23 cellular contexts compared by ENCODE assay signal in the genomic region with DNA sequence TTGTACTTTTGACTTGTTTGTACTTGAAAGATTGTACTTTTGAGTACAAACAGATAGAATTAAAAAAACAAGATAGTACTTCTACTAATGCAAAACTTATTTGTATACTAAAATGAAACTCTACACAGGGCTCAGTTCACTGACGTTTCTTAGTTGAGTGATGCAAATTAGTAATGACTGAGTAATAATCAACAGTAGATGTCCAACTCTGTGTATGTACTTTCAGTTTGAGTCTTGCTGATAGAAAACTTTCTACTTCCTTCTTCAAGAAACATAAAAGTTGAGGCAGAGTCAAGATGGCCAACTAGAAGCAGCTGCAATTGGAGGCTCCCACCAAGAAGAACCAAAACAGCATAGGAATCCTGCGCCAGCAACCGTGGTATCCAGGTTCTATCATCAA.
DNase-seq lines count a peak whose midpoint lies in the region; ATAC-seq and TF ChIP-seq lines count a peak whose summit lies in the region.
"Had no signal": no experiment of that assay in that cellular context is flagged by ENCODE, and none has a peak within 500 bp of the region (broad histone marks: within the 10 kb centered on the region; RNA-seq: fewer than 3 reads in every experiment).

No MANE protein-coding gene starts in this region.

- H2AFZ ChIP-seq in OCI-LY3 (ENCODE audit: low read depth, low read length): no peak overlapping the region; the same call in 1 of the 2 replicates
- H2AFZ ChIP-seq: GM23248 had no signal

- H3K9me3 ChIP-seq in OCI-LY3 (ENCODE audit: insufficient read depth, low read length): no peaks in the 10 kb centered on the region
- H3K9me3 ChIP-seq: thyroid gland had no signal

- in situ Hi-C loops in KBM-7 (cut with MboI; ENCODE audit: low pct_unique_long_range_greater_than_20kb, low sequenced_read_pairs): no loop called here

- no peak overlapping the region for H3K9ac ChIP-seq in OCI-LY3 (ENCODE audit: low read length)
- H3K9ac ChIP-seq: GM23248 had no signal

- H3K79me2 ChIP-seq in OCI-LY3 (ENCODE audit: low read length): no peaks in the 10 kb centered on the region

- no peaks in the 10 kb centered on the region for H3K36me3 ChIP-seq in OCI-LY3 (replicated peaks; ENCODE audit: low read depth, low read length)
- H3K36me3 ChIP-seq: thyroid gland had no signal

- H3K27ac ChIP-seq in OCI-LY3 (ENCODE audit: low read length): no peak overlapping the region
- H3K27ac ChIP-seq: GM23248, RWPE1, SK-N-MC, skin epidermis, thyroid gland had no signal

- peak overlapping the region; percentile 18 for H3K4me2 ChIP-seq in OCI-LY3 (ENCODE audit: low read length)

- H4K20me1 ChIP-seq in OCI-LY3 (ENCODE audit: insufficient read depth, low read length): no peaks in the 10 kb centered on the region

- peaks cover 12% of the 10 kb centered on the region for H3K4me1 ChIP-seq in OCI-LY3 (ENCODE audit: low read length)
- H3K4me1 ChIP-seq: thyroid gland had no signal

- no peaks in the 10 kb centered on the region for H3K27me3 ChIP-seq in OCI-LY3 (ENCODE audit: low read depth, low read length)
- H3K27me3 ChIP-seq: thyroid gland had no signal

- no peak for TF ChIP-seq CTCF in OCI-LY3 (IDR thresholded peaks at IDR 0.05; ENCODE audit: low read depth, low read length)

- H3K4me3 ChIP-seq in OCI-LY3 (ENCODE audit: low read length): no peak overlapping the region; the same call in 1 of the 2 replicates
- H3K4me3 ChIP-seq: GM23248, SK-N-MC, skin epidermis, thyroid gland had no signal

- no peak for DNase-seq in KBM-7
- no peak for DNase-seq in stimulated activated naive CD8-positive, alpha-beta T cell treated with anti-CD3 and anti-CD28 coated beads, Interleukin-15, Interleukin-2, amounts not matched to agents 100 U/mL and 50 U/mL, for 24 hours
- no peak for DNase-seq in middle frontal gyrus (ENCODE audit: extremely low spot score, low spot score)
- no peak for DNase-seq in NCI-H2029 treated with DMSO at 0.1 percent for 48 hours (lab: John Stamatoyannopoulos, UW)
- DNase-seq: activated CD4-positive, alpha-beta T cell treated with anti-CD3 and anti-CD28 coated beads, Interleukin-2, amount 50 U/mL, for 4 hours; activated CD8-positive, alpha-beta memory T cell treated with anti-CD3 and anti-CD28 coated beads, Interleukin-2, amount 50 U/mL, for 48 hours; activated effector memory CD4-positive, alpha-beta T cell treated with anti-CD3 and anti-CD28 coated beads, Interleukin-2, amount 50 U/mL, for 16 hours; EL; foreskin fibroblast; GM23248; mesenchymal stem cell; MM.1S; NCI-H1417 treated with DMSO at 0.1 percent for 48 hours; occipital lobe; stimulated activated naive CD4-positive, alpha-beta T cell treated with Interleukin-2 at 50 U/mL for 16 hours; thyroid gland had no signal

- ATAC-seq in GM18861 (IDR thresholded peaks at IDR 0.05; ENCODE audit: unreplicated experiment) (peak; percentile 83), GM21619 (IDR thresholded peaks at IDR 0.05; ENCODE audit: unreplicated experiment) (peak; percentile 75), HG02973 (IDR thresholded peaks at IDR 0.05; ENCODE audit: unreplicated experiment) (peak; percentile 77)
- no peak for ATAC-seq in stimulated activated naive CD8-positive, alpha-beta T cell treated with anti-CD3 and anti-CD28 coated beads, Interleukin-15, Interleukin-2, amounts not matched to agents 100 U/mL and 50 U/mL, for 24 hours
